9 cellular contexts compared by ENCODE assay signal in the genomic region with DNA sequence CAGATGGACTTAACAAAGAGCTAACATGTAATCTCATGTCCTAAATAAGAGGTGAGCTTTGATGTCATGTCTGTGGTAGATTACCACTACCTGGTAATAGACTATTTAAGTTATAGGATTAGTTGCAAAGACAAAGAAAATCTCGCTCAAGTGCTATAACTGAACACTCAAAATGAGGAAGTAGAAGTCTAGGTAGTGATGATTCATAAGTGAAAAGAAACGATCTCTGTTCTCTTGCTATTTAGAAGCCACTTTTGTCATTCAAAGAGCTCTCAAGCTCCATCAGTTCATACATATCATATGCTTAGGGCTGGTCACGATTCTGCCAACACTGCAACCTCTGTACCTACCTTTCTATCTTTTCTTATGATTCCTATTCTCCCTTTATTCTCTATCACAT.
A peak's percentile ranks its signal among the peaks of the same experiment; 100 is the strongest.
DNase-seq lines count a peak whose midpoint lies in the region; ATAC-seq lines count a peak whose summit lies in the region.
"Had no signal": no experiment of that assay in that cellular context is flagged by ENCODE, and none has a peak within 500 bp of the region (broad histone marks: within the 10 kb centered on the region; RNA-seq: fewer than 3 reads in every experiment).

No MANE protein-coding gene starts in this region.

- ATAC-seq in GM18502 (IDR thresholded peaks at IDR 0.05; ENCODE audit: poor library complexity, unreplicated experiment) (peak; percentile 99), GM21367 (IDR thresholded peaks at IDR 0.05; ENCODE audit: unreplicated experiment) (peak; percentile 99), HG03139 (IDR thresholded peaks at IDR 0.05; ENCODE audit: unreplicated experiment) (peak; percentile 99)

- DNase-seq in RPMI8226 (peak; percentile 15), NCI-H748 treated with DMSO at 0.1 percent for 48 hours (lab: John Stamatoyannopoulos, UW) (no peak), DMS114 treated with DMSO at 0.1 percent for 48 hours (lab: John Stamatoyannopoulos, UW; ENCODE audit: unreplicated experiment) (no peak), NCI-H748 (lab: John Stamatoyannopoulos, UW; ENCODE audit: unreplicated experiment) (no peak), AG20443 (ENCODE audit: low spot score) (no peak)
- DNase-seq: esophagus squamous epithelium had no signal
